8 cellular contexts compared by ENCODE assay signal in the genomic region with DNA sequence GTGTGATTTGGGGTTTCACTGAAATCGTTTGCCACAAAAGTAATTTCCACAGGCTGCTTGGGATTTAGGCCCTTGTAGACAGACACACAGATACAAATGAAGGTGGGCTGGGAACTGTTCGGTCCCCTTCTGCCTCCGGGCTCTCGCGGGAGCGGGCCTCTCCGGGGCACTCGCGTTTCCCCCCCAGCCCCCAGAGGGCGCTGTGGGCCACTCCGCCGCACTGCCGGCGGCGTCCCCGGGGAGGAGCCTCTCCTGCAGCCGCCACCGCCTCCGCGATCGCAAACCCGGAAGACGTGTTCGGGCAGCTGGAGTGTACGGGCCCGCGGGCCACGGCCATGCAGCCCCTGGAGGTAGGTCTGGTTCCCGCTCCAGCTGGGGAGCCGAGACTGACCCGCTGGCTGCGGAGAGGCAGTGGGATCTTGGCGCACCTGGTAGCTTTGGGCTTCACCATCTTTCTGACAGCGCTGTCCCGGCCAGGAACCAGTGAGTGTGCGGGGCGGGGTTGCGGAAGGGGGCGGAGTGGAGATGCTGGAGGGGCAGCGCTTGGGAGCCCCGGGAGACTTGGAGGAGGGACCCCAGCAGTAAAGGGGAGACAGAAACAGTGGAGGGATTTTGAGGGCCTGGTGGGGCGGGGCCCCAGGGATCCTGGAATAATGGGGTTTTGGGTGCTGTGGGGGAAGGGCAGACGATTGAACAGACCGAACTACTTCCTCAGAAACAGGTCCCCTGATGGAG. TPM values are rescaled to one million over a fixed set of nuclear protein-coding genes. Genes with fewer than 3 reads are reported as not detected.
DNase-seq lines count a peak whose midpoint lies in the region; ATAC-seq and TF ChIP-seq lines count a peak whose summit lies in the region.

A gene with protein sequence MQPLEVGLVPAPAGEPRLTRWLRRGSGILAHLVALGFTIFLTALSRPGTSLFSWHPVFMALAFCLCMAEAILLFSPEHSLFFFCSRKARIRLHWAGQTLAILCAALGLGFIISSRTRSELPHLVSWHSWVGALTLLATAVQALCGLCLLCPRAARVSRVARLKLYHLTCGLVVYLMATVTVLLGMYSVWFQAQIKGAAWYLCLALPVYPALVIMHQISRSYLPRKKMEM (plus strand): TSS at position 290 of the 735 bp plus-strand sequence. CDS start 46 bp downstream, at position 336.

- H3K9me3 ChIP-seq in neural cell (ENCODE audit: low read length) = no peaks in the 10 kb centered on the region
- no peaks in the 10 kb centered on the region for H3K9me3 ChIP-seq in stomach

- TF ChIP-seq RAD21 in neural cell (conservative IDR thresholded peaks at IDR 0.05) = peak; percentile 68

- peaks cover 24% of the 10 kb centered on the region for H3K4me1 Mint-ChIP-seq in activated T-helper 2 cell treated with anti-CD3 and anti-CD28 coated beads, Interferon-gamma antibody, Interleukin-2, Interleukin-4, amounts not matched to agents 10 μg/mL and 5 μg/mL and 100 μg/mL, durations not matched to agents 14 hours and 24 hours and 36 hours (ENCODE audit: low read depth)

- WGBS in stomach, 5 donors = 0% methylated on average over 14 to 44 of the region's 44 CpGs

- H3K27me3 Mint-ChIP-seq in activated T-helper 2 cell treated with anti-CD3 and anti-CD28 coated beads, Interferon-gamma antibody, Interleukin-2, Interleukin-4, amounts not matched to agents 10 μg/mL and 5 μg/mL and 100 μg/mL, durations not matched to agents 14 hours and 24 hours and 36 hours (ENCODE audit: low read depth) = no peaks in the 10 kb centered on the region

- H3F3A ChIP-seq in neural cell (ENCODE audit: insufficient read depth, low read length, poor library complexity, severe bottlenecking) = no peaks in the 10 kb centered on the region

- TF ChIP-seq EP300 in neural cell (conservative IDR thresholded peaks at IDR 0.05; ENCODE audit: poor library complexity, severe bottlenecking) (peak; percentile 32), stomach (IDR thresholded peaks at IDR 0.05) (no peak)

- peak within 1 kb of the TSS; percentile 48 for H3K4me2 ChIP-seq in neural cell (ENCODE audit: low read length)

- H3K27me3 ChIP-seq in neural cell (ENCODE audit: insufficient read depth, low read depth, low read length) (no peaks in the 10 kb centered on the region), stomach (no peaks in the 10 kb centered on the region)

- H3K27ac ChIP-seq in neural cell (ENCODE audit: low read length) (peak within 1 kb of the TSS; percentile 42), stomach (peak within 1 kb of the TSS; percentile 76 to 95 (median 87))

- no peaks in the 10 kb centered on the region for H3K79me2 ChIP-seq in neural cell (replicated peaks; ENCODE audit: insufficient read depth, low read length)

- peak within 1 kb of the TSS; percentile 94 for H3K4me3 Mint-ChIP-seq in activated T-helper 2 cell treated with anti-CD3 and anti-CD28 coated beads, Interferon-gamma antibody, Interleukin-2, Interleukin-4, amounts not matched to agents 10 μg/mL and 5 μg/mL and 100 μg/mL, durations not matched to agents 14 hours and 24 hours and 36 hours (ENCODE audit: low read depth)

- intact Hi-C loops in activated T-helper 2 cell treated with anti-CD3 and anti-CD28 coated beads, Interferon-gamma antibody, Interleukin-2, Interleukin-4, amounts not matched to agents 10 μg/mL and 5 μg/mL and 100 μg/mL, durations not matched to agents 14 hours and 24 hours and 36 hours (cut with micrococcal nuclease) = loop anchor here (1.0 kb wide), 2 partner anchors 10 to 38 kb away; no protein-coding TSS in a partner anchor
- intact Hi-C loops in stomach (cut with DNase I; ENCODE audit: low total_unique reads) = loop anchor here (5.0 kb wide), 1 partner anchor 38 kb away; no protein-coding TSS in a partner anchor

- TF ChIP-seq POLR2A in stomach (IDR thresholded peaks at IDR 0.05) = peak in 1 of 4 donors; percentile 13

- H3K36me3 Mint-ChIP-seq in activated T-helper 2 cell treated with anti-CD3 and anti-CD28 coated beads, Interferon-gamma antibody, Interleukin-2, Interleukin-4, amounts not matched to agents 10 μg/mL and 5 μg/mL and 100 μg/mL, durations not matched to agents 14 hours and 24 hours and 36 hours (ENCODE audit: low read depth) = peaks cover 36% of the 10 kb centered on the region

- no peaks in the 10 kb centered on the region for H3K9me3 Mint-ChIP-seq in activated T-helper 2 cell treated with anti-CD3 and anti-CD28 coated beads, Interferon-gamma antibody, Interleukin-2, Interleukin-4, amounts not matched to agents 10 μg/mL and 5 μg/mL and 100 μg/mL, durations not matched to agents 14 hours and 24 hours and 36 hours

- peak; percentile 88 for ATAC-seq in GM21619 (IDR thresholded peaks at IDR 0.05; ENCODE audit: unreplicated experiment)

- H2AFZ ChIP-seq in neural cell (ENCODE audit: low read depth, low read length) = peak within 1 kb of the TSS; percentile 80

- H3K27ac Mint-ChIP-seq in activated T-helper 2 cell treated with anti-CD3 and anti-CD28 coated beads, Interferon-gamma antibody, Interleukin-2, Interleukin-4, amounts not matched to agents 10 μg/mL and 5 μg/mL and 100 μg/mL, durations not matched to agents 14 hours and 24 hours and 36 hours = peak within 1 kb of the TSS; percentile 75

- peak; percentile 85 for DNase-seq in EH (ENCODE audit: low read depth)
- peak; percentile 69 for DNase-seq in Jurkat, Clone E6-1 (ENCODE audit: low read depth, low spot score)
- peak; percentile 86 for DNase-seq in RKO (ENCODE audit: low spot score)
- peak; percentile 87 for DNase-seq in activated T-helper 2 cell treated with anti-CD3 and anti-CD28 coated beads, Interferon-gamma antibody, Interleukin-2, Interleukin-4, amounts not matched to agents 10 μg/mL and 5 μg/mL and 100 μg/mL, durations not matched to agents 14 hours and 24 hours and 36 hours (ENCODE audit: low spot score)
- peak; percentile 82 for DNase-seq in fibroblast of pulmonary artery (ENCODE audit: low read depth)
- peak; percentile 88 for DNase-seq in stomach

- peak; percentile 63 for TF ChIP-seq CTCF in fibroblast of pulmonary artery (IDR thresholded peaks at IDR 0.05; ENCODE audit: low read length, missing control alignments)
- peak; percentile 96 for TF ChIP-seq CTCF in neural cell (IDR thresholded peaks at IDR 0.05; ENCODE audit: poor library complexity, severe bottlenecking)
- TF ChIP-seq CTCF in stomach (IDR thresholded peaks at IDR 0.05) = peak in 5 of 7 experiments; percentile 72 to 93 (median 90)

- peak within 1 kb of the TSS; percentile 69 for H3K9ac ChIP-seq in neural cell (ENCODE audit: low read length)

- H4K20me1 ChIP-seq in neural cell (ENCODE audit: insufficient read depth) = no peaks in the 10 kb centered on the region

- H3K4me3 ChIP-seq in Jurkat, Clone E6-1 (ENCODE audit: low read length) = peak within 1 kb of the TSS; percentile 71
- H3K4me3 ChIP-seq in fibroblast of pulmonary artery (replicated peaks; ENCODE audit: low read depth, low read length) (peak within 1 kb of the TSS; percentile 98), neural cell (ENCODE audit: low read length) (peak within 1 kb of the TSS; percentile 95), stomach (peak within 1 kb of the TSS; percentile 80 to 91 (median 84))

- H3K36me3 ChIP-seq in neural cell (ENCODE audit: insufficient read depth, low read length) = no peaks in the 10 kb centered on the region
- H3K36me3 ChIP-seq in stomach = peaks cover 24 to 59% (median 42%) of the 10 kb centered on the region in 4 donors

- no peaks in the 10 kb centered on the region for H3K9me2 ChIP-seq in neural cell (ENCODE audit: insufficient read depth, low read length)

- H3K4me1 ChIP-seq in stomach = peaks cover 8 to 64% (median 40%) of the 10 kb centered on the region in 4 donors

TF ChIP-seq in neural cell, 6 proteins besides CTCF, POLR2A, EP300 and RAD21:
- TF ChIP-seq SMC3 (conservative IDR thresholded peaks at IDR 0.05; ENCODE audit: poor library complexity) = peak; percentile 79
- peak; percentile 91 for TF ChIP-seq MXI1 (conservative IDR thresholded peaks at IDR 0.05; ENCODE audit: poor library complexity, severe bottlenecking)
- TF ChIP-seq EZH2 (IDR thresholded peaks at IDR 0.05; ENCODE audit: borderline replicate concordance, insufficient read depth, low read length, poor library complexity, severe bottlenecking) = no peak
- TF ChIP-seq POLR2AphosphoS5 (IDR thresholded peaks at IDR 0.05) = peak; percentile 59
- TF ChIP-seq TAF1 (IDR thresholded peaks at IDR 0.05; ENCODE audit: low read depth) = peak; percentile 48

RNA-seq across cellular contexts. Expression of the gene that starts here (rescaled TPM):
- 4.7 TPM for polyA plus RNA-seq in Jurkat, Clone E6-1 (2012; ENCODE audit: insufficient read depth, insufficient read length)
- 11.1 and 13.6 TPM in 2 replicates for total RNA-seq in activated T-helper 2 cell treated with anti-CD3 and anti-CD28 coated beads, Interferon-gamma antibody, Interleukin-2, Interleukin-4, amounts not matched to agents 10 μg/mL and 5 μg/mL and 100 μg/mL, durations not matched to agents 14 hours and 24 hours and 36 hours
- polyA plus RNA-seq in neural cell = 7.2 and 9.2 TPM in 2 replicates
- 9.8 and 11.7 TPM in 2 replicates for polyA minus RNA-seq in neural cell
- 1 to 10 TPM; 1.8 to 6.4 (median 2.3) TPM for total RNA-seq in stomach
- 1 to 10 TPM; 1.8 to 4.4 (median 4.1) TPM for polyA plus RNA-seq in stomach

Comparison
In these comparisons a context has a peak if more than half of its experiments do, and no peak if none do; other contexts are left out.
1. Peak in every context shown above with its lines: DNase-seq, ATAC-seq, H3K4me3 ChIP-seq and H3K27ac ChIP-seq.